In the genomic region with DNA sequence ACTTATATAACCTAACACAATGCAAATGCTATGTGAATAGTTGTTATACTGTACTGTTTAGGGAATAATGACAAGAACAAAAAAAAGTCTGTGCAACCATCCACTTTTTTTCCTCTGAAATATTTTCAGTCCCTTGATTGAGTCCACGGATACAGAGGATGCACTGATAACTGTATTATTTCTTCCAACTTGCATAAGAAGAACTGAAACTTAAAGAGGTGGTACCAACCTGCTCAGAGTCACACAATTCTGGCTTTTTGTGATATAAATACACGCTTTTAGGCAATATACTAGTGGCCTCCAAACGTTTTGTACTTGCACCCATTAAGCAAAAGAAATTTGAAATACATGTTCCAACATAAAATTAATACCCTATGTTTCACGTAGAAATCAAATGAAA, we compare ENCODE assay signal across 8 cellular contexts. TPM values are rescaled to one million over a fixed set of nuclear protein-coding genes. Genes with fewer than 3 reads are reported as not detected.
DNase-seq lines count a peak whose midpoint lies in the region; ATAC-seq, FAIRE-seq and TF ChIP-seq lines count a peak whose summit lies in the region.

No MANE protein-coding gene starts in this region.

- H3K36me3 ChIP-seq in SJCRH30 (peaks cover 8% of the 10 kb centered on the region; the same call in 1 of the 2 replicates), keratinocyte (ENCODE audit: control insufficient read depth in 2 of 2, extremely low read depth in 1 of 2, insufficient read depth in 2 of 2, low read length in 2 of 2) (no peaks in the 10 kb centered on the region)

- no peak overlapping the region for H2AFZ ChIP-seq in keratinocyte (ENCODE audit: control insufficient read depth, low read length)

- H3K4me3 ChIP-seq in SJCRH30, result peak overlapping the region; percentile 99
- H3K4me3 ChIP-seq in keratinocyte (ENCODE audit: control insufficient read depth in 2 of 3, extremely low read depth in 1 of 3, insufficient read depth in 2 of 3, low read depth in 1 of 3, low read length in 3 of 3), result peak overlapping the region; percentile 90 to 98 (median 96)

- DNase-seq in CD1c-positive myeloid dendritic cell (ENCODE audit: extremely low spot score) (peak; percentile 15), SJCRH30 (no peak), keratinocyte (ENCODE audit: low read depth, low spot score) (no peak), GDM1 (lab: John Stamatoyannopoulos, UW) (no peak)
- no peak for DNase-seq in NK-92 treated with Interleukin-12 subunit alpha and Interleukin-12 subunit beta, amount 100 ng/mL, for 24 hours (lab: John Stamatoyannopoulos, UW)

- peak overlapping the region; percentile 92 for H3K9ac ChIP-seq in keratinocyte (ENCODE audit: control insufficient read depth, extremely low read depth, insufficient read depth, low read length)

- H3K27me3 ChIP-seq in SJCRH30 (no peaks in the 10 kb centered on the region), keratinocyte (ENCODE audit: control insufficient read depth, extremely low read depth, insufficient read depth, low read length) (no peaks in the 10 kb centered on the region)

- dilution Hi-C loops in keratinocyte (cut with MboI; ENCODE audit: extremely low pct_ligation_motif_present, low sequenced_read_pairs), result no loop called here

- peaks cover 82% of the 10 kb centered on the region for H3K79me2 ChIP-seq in keratinocyte (ENCODE audit: control insufficient read depth, insufficient read depth, low read length)

- H3K9me3 ChIP-seq in SJCRH30 (replicated peaks), result no peaks in the 10 kb centered on the region
- no peaks in the 10 kb centered on the region for H3K9me3 ChIP-seq in keratinocyte (ENCODE audit: control insufficient read depth, low read depth, low read length)

- H3K4me1 ChIP-seq in SJCRH30 (peaks cover 29% of the 10 kb centered on the region), keratinocyte (ENCODE audit: control insufficient read depth, extremely low read depth, insufficient read depth, low read length) (peaks cover 29% of the 10 kb centered on the region)

- no peaks in the 10 kb centered on the region for H3K9me1 ChIP-seq in keratinocyte (ENCODE audit: control insufficient read depth, extremely low read depth, insufficient read depth, low read length)

- H4K20me1 ChIP-seq in keratinocyte (ENCODE audit: control insufficient read depth, extremely low read depth, insufficient read depth, low read length), result no peaks in the 10 kb centered on the region

- ATAC-seq in GM21515 (IDR thresholded peaks at IDR 0.05; ENCODE audit: unreplicated experiment) (peak; percentile 21), HG03520 (IDR thresholded peaks at IDR 0.05; ENCODE audit: unreplicated experiment) (no peak), GM18870 (IDR thresholded peaks at IDR 0.05; ENCODE audit: unreplicated experiment) (no peak)

- TF ChIP-seq CTCF in keratinocyte (optimal IDR thresholded peaks at IDR 0.05 in 1 of 3, IDR thresholded peaks at IDR 0.05 in 1 of 3, conservative IDR thresholded peaks at IDR 0.05 in 1 of 3; ENCODE audit: extremely low read depth in 1 of 3, insufficient read depth in 2 of 3, low read length in 3 of 3), result no peak

- peak overlapping the region; percentile 93 for H3K4me2 ChIP-seq in keratinocyte (ENCODE audit: control insufficient read depth, extremely low read depth, insufficient read depth, low read depth, low read length)

- FAIRE-seq in keratinocyte (lab: Jason Lieb, UNC), result no peak

- H3K27ac ChIP-seq in SJCRH30 (peak overlapping the region; percentile 95; the same call in 1 of the 2 replicates), keratinocyte (ENCODE audit: control insufficient read depth, insufficient read depth, low read length) (peak overlapping the region; percentile 82)

RNA-seq across cellular contexts. Expression of a gene that starts 1.3 kb away (rescaled TPM):
- total RNA-seq in SJCRH30 (2014; rRNA removed; shearing (Covaris generic)), result 55.2 and 75.7 TPM in 2 replicates
- 12.3 to 24.4 TPM (median 14.5 TPM) in 3 replicates for polyA plus RNA-seq in keratinocyte
- 65.2 TPM for polyA plus RNA-seq in keratinocyte (2011; ENCODE audit: low read depth)
- polyA plus RNA-seq in keratinocyte (2011; cell fraction: cytosol; rRNA removed), result 9.5 and 15.1 TPM in 2 replicates
- polyA plus RNA-seq in keratinocyte (2011; cell fraction: nucleus; rRNA removed), result 25.2 and 36.1 TPM in 2 replicates
- 14.3 and 17.7 TPM in 2 replicates for polyA plus RNA-seq in keratinocyte (2012; ENCODE audit: low replicate concordance)
- 1.9 to 34.3 TPM (median 10.3 TPM) in 3 replicates for polyA minus RNA-seq in keratinocyte
- 8.4 TPM for polyA minus RNA-seq in keratinocyte (2011; cell fraction: cytosol; rRNA and poly(A)+ RNA removed)
- polyA minus RNA-seq in keratinocyte (2011; cell fraction: nucleus; rRNA and poly(A)+ RNA removed), result 14.5 and 35.6 TPM in 2 replicates

RNA-seq across cellular contexts. Expression of a gene that starts 1.7 kb away (rescaled TPM):
- 46.8 and 63.1 TPM in 2 replicates for total RNA-seq in SJCRH30 (2014; rRNA removed; shearing (Covaris generic))
- 8.7 to 17.2 TPM (median 9.9 TPM) in 3 replicates for polyA plus RNA-seq in keratinocyte
- 2.4 TPM for polyA plus RNA-seq in keratinocyte (2011; ENCODE audit: low read depth)
- polyA plus RNA-seq in keratinocyte (2011; cell fraction: cytosol; rRNA removed), result 2.0 and 6.4 TPM in 2 replicates
- polyA plus RNA-seq in keratinocyte (2011; cell fraction: nucleus; rRNA removed), result 26.4 and 30.4 TPM in 2 replicates
- 1.6 and 6.2 TPM in 2 replicates for polyA plus RNA-seq in keratinocyte (2012; ENCODE audit: low replicate concordance)
- 11.0 to 26.4 TPM (median 12.9 TPM) in 3 replicates for polyA minus RNA-seq in keratinocyte
- polyA minus RNA-seq in keratinocyte (2011; cell fraction: cytosol; rRNA and poly(A)+ RNA removed), result 2.3 TPM
- 21.8 and 26.5 TPM in 2 replicates for polyA minus RNA-seq in keratinocyte (2011; cell fraction: nucleus; rRNA and poly(A)+ RNA removed)
